1 cellular context compared by ENCODE assay signal in genomic region chr2:27138111-27138510, GRCh38.
TF ChIP-seq lines count a peak whose summit lies in the region.

No MANE protein-coding gene starts in this region.

TF ChIP-seq in IMR-90, 13 proteins besides CTCF, POLR2A, EP300 and RAD21:
- no peak for TF ChIP-seq MXI1 (IDR thresholded peaks at IDR 0.05; ENCODE audit: borderline replicate concordance, low read depth, low read length)
- TF ChIP-seq FOS (IDR thresholded peaks at IDR 0.05; ENCODE audit: low read depth, low read length) = no peak
- TF ChIP-seq MAZ (IDR thresholded peaks at IDR 0.05; ENCODE audit: borderline replicate concordance, low read depth, low read length) = no peak
- no peak for TF ChIP-seq SMC3 (IDR thresholded peaks at IDR 0.05; ENCODE audit: low read depth, low read length)
